Comparison of ENCODE assay signal across 10 cellular contexts in genomic region chr20:48788486-48789072, GRCh38. TPM values are rescaled to one million over a fixed set of nuclear protein-coding genes. Genes with fewer than 3 reads are reported as not detected.
DNase-seq lines count a peak whose midpoint lies in the region; ATAC-seq lines count a peak whose summit lies in the region.
"Had no signal": no experiment of that assay in that cellular context is flagged by ENCODE, and none has a peak within 500 bp of the region (broad histone marks: within the 10 kb centered on the region; RNA-seq: fewer than 3 reads in every experiment).

No MANE protein-coding gene starts in this region.

- peak overlapping the region; percentile 43 for H3K27ac Mint-ChIP-seq in activated T-cell treated with anti-CD3 and anti-CD28 coated beads, Interleukin-2, amount 50 U/mL, for 72 hours
- H3K27ac Mint-ChIP-seq in activated T-helper 17 cell treated with anti-CD3 and anti-CD28 coated beads, Interleukin-2, amount 50 U/mL, for 72 hours, result no peak overlapping the region

- peaks cover 6% of the 10 kb centered on the region for H3K27me3 Mint-ChIP-seq in activated T-cell treated with anti-CD3 and anti-CD28 coated beads, Interleukin-2, amount 50 U/mL, for 72 hours (ENCODE audit: low read depth)
- no peaks in the 10 kb centered on the region for H3K27me3 Mint-ChIP-seq in activated T-helper 17 cell treated with anti-CD3 and anti-CD28 coated beads, Interleukin-2, amount 50 U/mL, for 72 hours

- no peaks in the 10 kb centered on the region for H3K9me3 Mint-ChIP-seq in activated T-cell treated with anti-CD3 and anti-CD28 coated beads, Interleukin-2, amount 50 U/mL, for 72 hours
- no peaks in the 10 kb centered on the region for H3K9me3 Mint-ChIP-seq in activated T-helper 17 cell treated with anti-CD3 and anti-CD28 coated beads, Interleukin-2, amount 50 U/mL, for 72 hours

- DNase-seq in activated T-cell treated with anti-CD3 and anti-CD28 coated beads, Interleukin-2, amount 50 U/mL, for 72 hours, result peak in 1 of 2 donors; percentile 33
- DNase-seq in activated T-cell treated with anti-CD3 and anti-CD28 coated beads for 4 hours (no peak), NCI-H1436 treated with DMSO at 0.1 percent for 48 hours (lab: John Stamatoyannopoulos, UW) (no peak), retina (no peak)
- DNase-seq in stimulated activated CD4-positive, alpha-beta T cell treated with anti-CD3 and anti-CD28 coated beads, Interleukin-4, amount 100 ng/mL, for 1 hour, result no peak

- H3K36me3 Mint-ChIP-seq in activated T-cell treated with anti-CD3 and anti-CD28 coated beads, Interleukin-2, amount 50 U/mL, for 72 hours (ENCODE audit: insufficient read depth in 2 of 2), result peaks cover 0 to 9% of the 10 kb centered on the region in 2 donors
- peaks cover 52% of the 10 kb centered on the region for H3K36me3 Mint-ChIP-seq in activated T-helper 17 cell treated with anti-CD3 and anti-CD28 coated beads, Interleukin-2, amount 50 U/mL, for 72 hours (ENCODE audit: low read depth)

- H3K4me3 Mint-ChIP-seq in activated T-cell treated with anti-CD3 and anti-CD28 coated beads, Interleukin-2, amount 50 U/mL, for 72 hours, result peak overlapping the region; percentile 14 to 83
- no peak overlapping the region for H3K4me3 Mint-ChIP-seq in activated T-helper 17 cell treated with anti-CD3 and anti-CD28 coated beads, Interleukin-2, amount 50 U/mL, for 72 hours

- H3K4me1 Mint-ChIP-seq in activated T-cell treated with anti-CD3 and anti-CD28 coated beads, Interleukin-2, amount 50 U/mL, for 72 hours (ENCODE audit: low read depth), result no peaks in the 10 kb centered on the region
- H3K4me1 Mint-ChIP-seq in activated T-helper 17 cell treated with anti-CD3 and anti-CD28 coated beads, Interleukin-2, amount 50 U/mL, for 72 hours, result peaks cover 67% of the 10 kb centered on the region

- ATAC-seq in activated T-cell treated with anti-CD3 and anti-CD28 coated beads, Interleukin-2, amount 50 U/mL, for 72 hours (replicated peaks in 1 of 2), result peak; percentile 13 to 21
- ATAC-seq in HG03064 (IDR thresholded peaks at IDR 0.05; ENCODE audit: low read depth, unreplicated experiment), result peak; percentile 47
- ATAC-seq in activated T-helper 17 cell treated with anti-CD3 and anti-CD28 coated beads, Interleukin-2, amount 50 U/mL, for 72 hours (replicated peaks), result peak; percentile 9

- peak overlapping the region; percentile 7 for H3K27ac ChIP-seq in temporal lobe (ENCODE audit: low read depth, low read length)
- H3K27ac ChIP-seq: C4-2B, KMS-11 had no signal

RNA-seq across cellular contexts. Expression of gene PREX1, which starts 39.2 kb away (rescaled TPM):
- total RNA-seq in activated T-cell treated with anti-CD3 and anti-CD28 coated beads, Interleukin-2, amount 50 U/mL, for 72 hours, result 100 to 1,000 TPM in 1 of 2 donors, 10 to 100 TPM in 1; 85.6 to 112 TPM
- 100 to 1,000 TPM in 1 of 2 donors, 10 to 100 TPM in 1; 96.1 to 111 TPM for total RNA-seq in activated T-helper 17 cell treated with anti-CD3 and anti-CD28 coated beads, Interleukin-2, amount 50 U/mL, for 72 hours
- 16.0 TPM for total RNA-seq in temporal lobe
